Comparison of ENCODE assay signal across 6 cellular contexts in genomic region chr21:29821230-29821629, GRCh38.
"Had no signal": no experiment of that assay in that cellular context is flagged by ENCODE, and none has a peak within 500 bp of the region (broad histone marks: within the 10 kb centered on the region; RNA-seq: fewer than 3 reads in every experiment).

No MANE protein-coding gene starts in this region.

- H3K9me3 Mint-ChIP-seq: IgD-negative memory B cell had no signal

- H3K4me1 Mint-ChIP-seq: IgD-negative memory B cell had no signal

- H3K27me3 Mint-ChIP-seq: IgD-negative memory B cell had no signal

- H3K4me3 ChIP-seq: K562 had no signal

- H3K4me3 Mint-ChIP-seq: IgD-negative memory B cell had no signal

- DNase-seq: IMR-90, KBM-7, KG1 had no signal

- H3K36me3 Mint-ChIP-seq: IgD-negative memory B cell had no signal

- H3K27ac ChIP-seq: HL-60 had no signal

- H3K27ac Mint-ChIP-seq: IgD-negative memory B cell had no signal
